8 cellular contexts compared by ENCODE assay signal in genomic region chr13:19618925-19619324, GRCh38. TPM values are rescaled to one million over a fixed set of nuclear protein-coding genes. Genes with fewer than 3 reads are reported as not detected.
DNase-seq lines count a peak whose midpoint lies in the region; ATAC-seq and TF ChIP-seq lines count a peak whose summit lies in the region.

No MANE protein-coding gene starts in this region.

- peak; percentile 72 for ATAC-seq in activated naive CD8-positive, alpha-beta T cell treated with anti-CD3 and anti-CD28 coated beads, Interleukin-2, amount 50 U/mL, for 24 hours
- no peak for ATAC-seq in GM18505 (IDR thresholded peaks at IDR 0.05; ENCODE audit: unreplicated experiment)
- ATAC-seq in aorta (ENCODE audit: low FRiP score): no peak

- H3K27me3 ChIP-seq in parathyroid adenoma (ENCODE audit: control insufficient read depth, insufficient read depth, low read length) (no peaks in the 10 kb centered on the region), aorta (ENCODE audit: control insufficient read depth in 1 of 2, insufficient read depth in 2 of 2, low read length in 1 of 2) (no peaks in the 10 kb centered on the region)

- H3K27me3 Mint-ChIP-seq in activated naive CD8-positive, alpha-beta T cell treated with anti-CD3 and anti-CD28 coated beads, Interleukin-2, amount 50 U/mL, for 24 hours: peaks cover 34% of the 10 kb centered on the region
- peaks cover 35% of the 10 kb centered on the region for H3K27me3 Mint-ChIP-seq in activated naive CD8-positive, alpha-beta T cell treated with anti-CD3 and anti-CD28 coated beads for 36 hours
- no peaks in the 10 kb centered on the region for H3K27me3 Mint-ChIP-seq in chondrocyte (ENCODE audit: low read depth)

- H3K4me3 ChIP-seq in parathyroid adenoma (ENCODE audit: low read depth, low read length) (no peak overlapping the region), aorta (ENCODE audit: low read length in 2 of 2) (no peak overlapping the region)

- no peak overlapping the region for H3K4me3 Mint-ChIP-seq in activated naive CD8-positive, alpha-beta T cell treated with anti-CD3 and anti-CD28 coated beads, Interleukin-2, amount 50 U/mL, for 24 hours
- no peak overlapping the region for H3K4me3 Mint-ChIP-seq in activated naive CD8-positive, alpha-beta T cell treated with anti-CD3 and anti-CD28 coated beads for 36 hours
- no peak overlapping the region for H3K4me3 Mint-ChIP-seq in chondrocyte (ENCODE audit: unreplicated experiment)

- no peak overlapping the region for H3K9ac ChIP-seq in parathyroid adenoma

- H3K4me1 ChIP-seq in parathyroid adenoma (no peaks in the 10 kb centered on the region), aorta (ENCODE audit: control insufficient read depth in 1 of 2, insufficient read depth in 2 of 2, low read length in 2 of 2) (no peaks in the 10 kb centered on the region)

- H2AFZ ChIP-seq in parathyroid adenoma: no peak overlapping the region

- H3K36me3 ChIP-seq in parathyroid adenoma (ENCODE audit: control insufficient read depth, insufficient read depth, low read length) (no peaks in the 10 kb centered on the region), aorta (ENCODE audit: control insufficient read depth in 1 of 2, insufficient read depth in 2 of 2, low read length in 1 of 2) (no peaks in the 10 kb centered on the region)

- no peaks in the 10 kb centered on the region for H3K9me3 ChIP-seq in parathyroid adenoma (ENCODE audit: control insufficient read depth, low read length)
- H3K9me3 ChIP-seq in aorta (ENCODE audit: control insufficient read depth, low read length): peaks cover 3% of the 10 kb centered on the region

- TF ChIP-seq POLR2A in GM18505 (IDR thresholded peaks at IDR 0.05; ENCODE audit: borderline replicate concordance, extremely low read depth, insufficient read depth, insufficient read length): no peak

- H3K4me1 Mint-ChIP-seq in activated naive CD8-positive, alpha-beta T cell treated with anti-CD3 and anti-CD28 coated beads, Interleukin-2, amount 50 U/mL, for 24 hours: peaks cover 9% of the 10 kb centered on the region
- H3K4me1 Mint-ChIP-seq in activated naive CD8-positive, alpha-beta T cell treated with anti-CD3 and anti-CD28 coated beads for 36 hours: peaks cover 6% of the 10 kb centered on the region
- no peaks in the 10 kb centered on the region for H3K4me1 Mint-ChIP-seq in chondrocyte (ENCODE audit: low read depth)

- intact Hi-C loops in aorta (cut with DNase I): no loop called here

- peak; percentile 18 for DNase-seq in activated naive CD8-positive, alpha-beta T cell treated with anti-CD3 and anti-CD28 coated beads, Interleukin-2, amount 50 U/mL, for 24 hours
- DNase-seq in activated naive CD8-positive, alpha-beta T cell treated with anti-CD3 and anti-CD28 coated beads for 36 hours: no peak
- DNase-seq in chondrocyte (ENCODE audit: low spot score) (no peak), aorta (no peak), NCI-H774 (lab: John Stamatoyannopoulos, UW) (no peak)

- H3K27ac Mint-ChIP-seq in activated naive CD8-positive, alpha-beta T cell treated with anti-CD3 and anti-CD28 coated beads, Interleukin-2, amount 50 U/mL, for 24 hours: no peak overlapping the region
- H3K27ac Mint-ChIP-seq in activated naive CD8-positive, alpha-beta T cell treated with anti-CD3 and anti-CD28 coated beads for 36 hours: no peak overlapping the region
- no peak overlapping the region for H3K27ac Mint-ChIP-seq in chondrocyte (ENCODE audit: unreplicated experiment)

- TF ChIP-seq CTCF in LNCAP (IDR thresholded peaks at IDR 0.05) (peak; percentile 34; the same call in 1 of the 2 replicates), chondrocyte (IDR thresholded peaks at IDR 0.05) (peak; percentile 69), parathyroid adenoma (IDR thresholded peaks at IDR 0.05) (peak; percentile 32)

- H3K27ac ChIP-seq in parathyroid adenoma (no peak overlapping the region), aorta (ENCODE audit: low read depth in 1 of 2, low read length in 2 of 2) (no peak overlapping the region)

- no peak overlapping the region for H3K4me2 ChIP-seq in parathyroid adenoma (ENCODE audit: low read length)

- peaks cover 11% of the 10 kb centered on the region for H3K9me3 Mint-ChIP-seq in activated naive CD8-positive, alpha-beta T cell treated with anti-CD3 and anti-CD28 coated beads, Interleukin-2, amount 50 U/mL, for 24 hours
- peaks cover 11% of the 10 kb centered on the region for H3K9me3 Mint-ChIP-seq in activated naive CD8-positive, alpha-beta T cell treated with anti-CD3 and anti-CD28 coated beads for 36 hours
- H3K9me3 Mint-ChIP-seq in chondrocyte (ENCODE audit: low read depth): peaks cover 14% of the 10 kb centered on the region

- H3K79me2 ChIP-seq in parathyroid adenoma: no peaks in the 10 kb centered on the region

- 78 to 79% methylated on average over 5 of the region's 5 CpGs for WGBS in aorta, 2 donors

- H3K36me3 Mint-ChIP-seq in activated naive CD8-positive, alpha-beta T cell treated with anti-CD3 and anti-CD28 coated beads, Interleukin-2, amount 50 U/mL, for 24 hours (ENCODE audit: low read depth): peaks cover 9% of the 10 kb centered on the region
- peaks cover 33% of the 10 kb centered on the region for H3K36me3 Mint-ChIP-seq in activated naive CD8-positive, alpha-beta T cell treated with anti-CD3 and anti-CD28 coated beads for 36 hours
- H3K36me3 Mint-ChIP-seq in chondrocyte (ENCODE audit: low read depth): peaks cover 13% of the 10 kb centered on the region

RNA-seq across cellular contexts. Expression of gene MPHOSPH8, which starts 14.5 kb away (rescaled TPM):
- 10 to 100 TPM; 27.6 to 31.3 TPM for total RNA-seq in activated naive CD8-positive, alpha-beta T cell treated with anti-CD3 and anti-CD28 coated beads for 36 hours
- total RNA-seq in chondrocyte (24.1 to 29.4 TPM (median 24.7 TPM) in 3 replicates), aorta (10 to 100 TPM; 35.7 to 46.5 TPM)
- 10 to 100 TPM; 33.6 to 52.7 TPM for polyA plus RNA-seq in aorta

RNA-seq across cellular contexts. Expression of gene TPTE2, which starts 57.6 kb away (rescaled TPM):
- not detected for total RNA-seq in activated naive CD8-positive, alpha-beta T cell treated with anti-CD3 and anti-CD28 coated beads for 36 hours
- total RNA-seq in chondrocyte (not detected in 3 replicates), aorta (under 1 TPM in 1 of 2 donors, not detected in 1; 0.32 TPM)
- polyA plus RNA-seq in aorta: under 1 TPM in 1 of 2 donors, not detected in 1; 0.13 TPM
